ENCODE assay signal across 20 cellular contexts in the genomic region with DNA sequence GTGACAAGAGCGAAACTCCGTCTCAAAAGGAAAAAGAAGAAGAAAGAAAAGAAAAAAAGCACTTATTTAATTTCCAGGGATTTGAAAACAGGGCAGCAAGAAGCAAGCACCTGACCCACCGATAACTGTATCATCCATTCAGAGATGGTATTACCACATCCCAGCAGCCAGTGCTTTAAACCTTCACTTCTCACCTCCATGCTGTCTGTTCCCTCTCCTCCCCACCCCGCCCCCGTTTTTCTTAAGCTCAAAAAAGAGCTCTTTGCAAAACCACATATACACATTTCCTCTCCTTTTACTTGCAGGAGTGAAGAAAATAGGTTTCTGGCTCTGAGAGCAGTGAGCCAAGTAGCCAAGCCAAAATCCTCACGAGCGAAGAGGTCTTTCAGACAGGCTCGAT. TPM values are rescaled to one million over a fixed set of nuclear protein-coding genes. Genes with fewer than 3 reads are reported as not detected.
"Had no signal": no experiment of that assay in that cellular context is flagged by ENCODE, and none has a peak within 500 bp of the region (broad histone marks: within the 10 kb centered on the region; RNA-seq: fewer than 3 reads in every experiment).

No MANE protein-coding gene starts in this region.

- H3K4me3 ChIP-seq: breast epithelium, colonic mucosa, esophagus muscularis mucosa, sigmoid colon, smooth muscle cell, testis had no signal

- H3K36me3 ChIP-seq: breast epithelium, colonic mucosa, esophagus muscularis mucosa, sigmoid colon had no signal

- ATAC-seq: activated CD8-positive, alpha-beta memory T cell treated with anti-CD3 and anti-CD28 coated beads, Interleukin-2, amount 10 ng/mL, durations not matched to agents 7 days and 5 days; activated CD8-positive, alpha-beta T cell treated with anti-CD3 and anti-CD28 coated beads for 36 hours; activated naive CD4-positive, alpha-beta T cell treated with anti-CD3 and anti-CD28 coated beads, Interleukin-2, amount 50 U/mL, for 72 hours; stimulated activated naive B cell treated with anti-CD40 and anti-IgM and Interleukin-4, amounts not matched to agents 10 μg/mL and 1 μg/mL and 100 μg/mL, for 72 hours; T-helper 17 cell had no signal

- H3K9me3 Mint-ChIP-seq: activated CD4-positive, alpha-beta T cell treated with anti-CD3 and anti-CD28 coated beads, Interleukin-2, amount 10 ng/mL, durations not matched to agents 24 days and 14 days; activated CD8-positive, alpha-beta T cell treated with anti-CD3 and anti-CD28 coated beads for 36 hours; activated naive CD4-positive, alpha-beta T cell treated with anti-CD3 and anti-CD28 coated beads, Interleukin-2, amount 50 U/mL, for 72 hours; memory B cell; stimulated activated naive B cell treated with anti-CD40 and anti-IgM and Interleukin-4, amounts not matched to agents 10 μg/mL and 1 μg/mL and 100 μg/mL, for 72 hours had no signal

- H3K9me3 ChIP-seq: breast epithelium, colonic mucosa, esophagus muscularis mucosa, sigmoid colon, testis had no signal

- DNase-seq: activated CD4-positive, alpha-beta T cell treated with anti-CD3 and anti-CD28 coated beads, Interleukin-2, amount 10 ng/mL, durations not matched to agents 24 days and 14 days; activated CD4-positive, CD25-positive, alpha-beta regulatory T cell; activated CD8-positive, alpha-beta memory T cell treated with anti-CD3 and anti-CD28 coated beads, Interleukin-2, amount 10 ng/mL, durations not matched to agents 7 days and 5 days; activated CD8-positive, alpha-beta T cell treated with anti-CD3 and anti-CD28 coated beads for 36 hours; activated effector memory CD4-positive, alpha-beta T cell treated with anti-CD3 and anti-CD28 coated beads, Interleukin-2, amount 50 U/mL, for 16 hours; activated T-cell treated with anti-CD3 and anti-CD28 coated beads for 4 hours; colonic mucosa; sigmoid colon; stimulated activated CD4-positive, alpha-beta T cell treated with anti-CD3 and anti-CD28 coated beads, Interleukin-15, amount 100 ng/mL, for 24 hours; stimulated activated naive B cell treated with anti-CD40 and anti-IgM and Interleukin-4, amounts not matched to agents 10 μg/mL and 1 μg/mL and 100 μg/mL, for 72 hours; SW 1271; T-helper 17 cell; testis; trophoblast cell had no signal

- H3K4me1 Mint-ChIP-seq: memory B cell; stimulated activated naive B cell treated with anti-CD40 and anti-IgM and Interleukin-4, amounts not matched to agents 10 μg/mL and 1 μg/mL and 100 μg/mL, for 72 hours had no signal

- H3K4me3 Mint-ChIP-seq: memory B cell; stimulated activated naive B cell treated with anti-CD40 and anti-IgM and Interleukin-4, amounts not matched to agents 10 μg/mL and 1 μg/mL and 100 μg/mL, for 72 hours had no signal

- H3K36me3 Mint-ChIP-seq: activated CD8-positive, alpha-beta memory T cell treated with anti-CD3 and anti-CD28 coated beads, Interleukin-2, amount 10 ng/mL, durations not matched to agents 7 days and 5 days; activated naive CD4-positive, alpha-beta T cell treated with anti-CD3 and anti-CD28 coated beads, Interleukin-2, amount 50 U/mL, for 72 hours; memory B cell; stimulated activated naive B cell treated with anti-CD40 and anti-IgM and Interleukin-4, amounts not matched to agents 10 μg/mL and 1 μg/mL and 100 μg/mL, for 72 hours had no signal

- H3K27ac ChIP-seq: breast epithelium, colonic mucosa, esophagus muscularis mucosa, sigmoid colon, testis had no signal

- H3K4me1 ChIP-seq: breast epithelium, colonic mucosa, testis had no signal

- H3K27me3 ChIP-seq: breast epithelium, colonic mucosa, esophagus muscularis mucosa, testis had no signal

- H3K27ac Mint-ChIP-seq: activated CD4-positive, alpha-beta T cell treated with anti-CD3 and anti-CD28 coated beads, Interleukin-2, amount 10 ng/mL, durations not matched to agents 24 days and 14 days; activated CD8-positive, alpha-beta memory T cell treated with anti-CD3 and anti-CD28 coated beads, Interleukin-2, amount 10 ng/mL, durations not matched to agents 7 days and 5 days; activated CD8-positive, alpha-beta T cell treated with anti-CD3 and anti-CD28 coated beads for 36 hours; activated naive CD4-positive, alpha-beta T cell treated with anti-CD3 and anti-CD28 coated beads, Interleukin-2, amount 50 U/mL, for 72 hours; memory B cell; progenitor cell of endocrine pancreas; stimulated activated naive B cell treated with anti-CD40 and anti-IgM and Interleukin-4, amounts not matched to agents 10 μg/mL and 1 μg/mL and 100 μg/mL, for 72 hours; T-helper 17 cell had no signal

- H3K27me3 Mint-ChIP-seq: progenitor cell of endocrine pancreas had no signal

RNA-seq across cellular contexts. Expression of a gene that starts 2.2 kb away (rescaled TPM):
- total RNA-seq: smooth muscle cell had no signal
- polyA plus RNA-seq: smooth muscle cell had no signal
